In the genomic region with DNA sequence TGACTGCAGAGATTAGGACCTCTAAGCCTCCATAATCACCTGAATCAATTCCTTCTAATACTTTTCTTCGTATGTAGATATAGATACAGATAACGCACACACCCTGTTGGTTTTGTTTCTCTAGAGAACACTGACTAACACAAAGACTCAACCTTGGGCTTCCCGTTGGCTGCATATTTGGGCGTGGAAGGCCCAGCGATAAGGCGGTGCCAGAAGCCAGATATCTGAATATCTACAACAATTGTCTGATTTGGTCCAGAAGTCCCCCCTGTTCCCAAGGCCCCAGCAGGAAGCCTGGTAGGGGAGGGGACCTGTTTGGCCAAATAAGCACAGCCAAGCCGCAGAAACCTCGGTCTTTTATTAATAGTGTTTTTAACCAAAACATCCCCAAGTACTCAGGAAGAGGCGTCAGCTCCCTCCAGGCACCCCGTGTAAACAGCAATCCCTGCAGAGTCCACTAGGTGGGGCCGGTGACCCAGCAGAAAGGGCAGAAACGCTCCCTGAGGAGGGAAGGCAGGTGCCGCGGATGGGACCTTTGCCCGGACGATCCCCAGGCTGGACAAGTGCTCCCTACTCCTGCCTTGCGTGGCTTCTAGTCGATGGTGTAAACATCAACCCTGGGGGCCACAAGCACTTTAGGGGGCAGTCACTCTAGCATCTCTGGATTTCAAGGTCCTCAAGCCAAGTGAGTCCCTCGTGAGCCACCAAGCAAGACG, we compare ENCODE assay signal across 8 cellular contexts. TPM values are rescaled to one million over a fixed set of nuclear protein-coding genes. Genes with fewer than 3 reads are reported as not detected.
DNase-seq lines count a peak whose midpoint lies in the region; ATAC-seq and TF ChIP-seq lines count a peak whose summit lies in the region.

No MANE protein-coding gene starts in this region.

- no peak overlapping the region for H3K4me3 ChIP-seq in lower leg skin (ENCODE audit: low read depth, poor library complexity, severe bottlenecking)

- in situ Hi-C loops in ACHN (cut with HindIII; ENCODE audit: low pct_ligation_motif_present, low pct_unique_long_range_greater_than_20kb, low sequenced_read_pairs), result no loop called here
- in situ Hi-C loops in GM13977 (cut with MboI; ENCODE audit: low pct_unique_long_range_greater_than_20kb, low sequenced_read_pairs, unreplicated experiment), result loop anchor here (25.0 kb wide), 1 partner anchor 214 kb away; no protein-coding TSS in a partner anchor

- no peak for ATAC-seq in HG03175 (IDR thresholded peaks at IDR 0.05; ENCODE audit: unreplicated experiment)

- intact Hi-C loops in lower leg skin (cut with DNase I; ENCODE audit: low total_unique reads), result loop anchor here (10.0 kb wide), 1 partner anchor 52 kb away; a partner anchor contains a TSS

- DNase-seq in ACHN (peak; percentile 74), GM13977 (ENCODE audit: low spot score) (peak; percentile 91), NCI-H2171 (lab: John Stamatoyannopoulos, UW) (peak; percentile 45), dermis blood vessel endothelial cell (peak; percentile 86), lower leg skin (ENCODE audit: low spot score in 2 of 2) (peak; percentile 73 to 97)
- DNase-seq in activated CD4-positive, alpha-beta T cell treated with anti-CD3 and anti-CD28 coated beads, Interleukin-2, amount 50 U/mL, for 4 hours, result peak; percentile 80 to 86
- peak; percentile 66 to 83 (median 75) for DNase-seq in stimulated activated CD4-positive, alpha-beta T cell treated with anti-CD3 and anti-CD28 coated beads, TNF-alpha, amount 100 ng/mL, for 24 hours (ENCODE audit: low read depth in 3 of 3)

- TF ChIP-seq POLR2A in lower leg skin (IDR thresholded peaks at IDR 0.05), result no peak

- TF ChIP-seq CTCF in GM13977 (IDR thresholded peaks at IDR 0.05; ENCODE audit: extremely low read depth, insufficient read depth, missing control alignments) (peak; percentile 85), lower leg skin (IDR thresholded peaks at IDR 0.05) (peak in 1 of 3 donors; percentile 79)

- WGBS in lower leg skin, 2 donors, result 13% methylated on average over 19 to 20 of the region's 20 CpGs

RNA-seq across cellular contexts. Expression of a gene that starts 56.9 kb away (rescaled TPM):
- total RNA-seq in dermis blood vessel endothelial cell (38.5 and 54.6 TPM in 2 replicates), lower leg skin (10 to 100 TPM; 60.9 to 98.8 (median 88.3) TPM)
